In the genomic region with DNA sequence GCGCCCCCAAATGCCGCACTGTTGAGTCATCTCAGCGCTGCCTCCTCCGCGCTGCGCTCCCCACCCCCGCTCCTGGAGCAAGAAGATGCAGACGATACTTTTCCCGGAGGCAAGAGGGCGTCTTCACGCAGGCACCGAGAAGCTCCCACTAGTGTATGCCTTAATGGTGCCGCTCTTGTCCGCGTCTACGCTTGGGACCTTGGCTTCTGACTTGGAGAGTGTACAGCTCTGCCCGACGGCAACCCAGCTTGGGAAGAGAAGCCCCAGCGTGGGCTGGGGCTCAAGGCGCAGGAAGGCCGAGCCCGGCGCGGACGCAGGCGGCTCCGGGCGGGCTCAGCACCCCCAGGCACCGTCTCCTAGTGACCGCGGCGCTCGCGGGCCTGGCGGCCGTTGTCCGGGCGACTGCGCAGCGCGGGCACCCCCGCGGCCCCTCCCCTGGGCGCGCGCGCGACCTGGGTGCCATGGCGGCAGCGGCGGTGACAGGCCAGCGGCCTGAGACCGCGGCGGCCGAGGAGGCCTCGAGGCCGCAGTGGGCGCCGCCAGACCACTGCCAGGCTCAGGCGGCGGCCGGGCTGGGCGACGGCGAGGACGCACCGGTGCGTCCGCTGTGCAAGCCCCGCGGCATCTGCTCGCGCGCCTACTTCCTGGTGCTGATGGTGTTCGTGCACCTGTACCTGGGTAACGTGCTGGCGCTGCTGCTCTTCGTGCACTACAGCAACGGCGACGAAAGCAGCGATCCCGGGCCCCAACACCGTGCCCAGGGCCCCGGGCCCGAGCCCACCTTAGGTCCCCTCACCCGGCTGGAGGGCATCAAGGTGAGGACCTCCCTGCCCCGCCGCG, we compare ENCODE assay signal across 8 cellular contexts. TPM values are rescaled to one million over a fixed set of nuclear protein-coding genes. Genes with fewer than 3 reads are reported as not detected.
A peak's percentile ranks its signal among the peaks of the same experiment; 100 is the strongest.
DNase-seq lines count a peak whose midpoint lies in the region; ATAC-seq lines count a peak whose summit lies in the region.

A gene with protein sequence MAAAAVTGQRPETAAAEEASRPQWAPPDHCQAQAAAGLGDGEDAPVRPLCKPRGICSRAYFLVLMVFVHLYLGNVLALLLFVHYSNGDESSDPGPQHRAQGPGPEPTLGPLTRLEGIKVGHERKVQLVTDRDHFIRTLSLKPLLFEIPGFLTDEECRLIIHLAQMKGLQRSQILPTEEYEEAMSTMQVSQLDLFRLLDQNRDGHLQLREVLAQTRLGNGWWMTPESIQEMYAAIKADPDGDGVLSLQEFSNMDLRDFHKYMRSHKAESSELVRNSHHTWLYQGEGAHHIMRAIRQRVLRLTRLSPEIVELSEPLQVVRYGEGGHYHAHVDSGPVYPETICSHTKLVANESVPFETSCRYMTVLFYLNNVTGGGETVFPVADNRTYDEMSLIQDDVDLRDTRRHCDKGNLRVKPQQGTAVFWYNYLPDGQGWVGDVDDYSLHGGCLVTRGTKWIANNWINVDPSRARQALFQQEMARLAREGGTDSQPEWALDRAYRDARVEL (plus strand): TSS at position 446 of the 840 bp plus-strand sequence. CDS start 16 bp downstream, at position 462.

- H4K8ac ChIP-seq in mesenchymal stem cell (ENCODE audit: low read length), result peak within 1 kb of the TSS; percentile 93

- DNase-seq in NCI-H2196 (lab: John Stamatoyannopoulos, UW; ENCODE audit: unreplicated experiment) (peak; percentile 54), NCI-H2196 treated with DMSO at 0.1 percent for 48 hours (lab: John Stamatoyannopoulos, UW; ENCODE audit: unreplicated experiment) (no peak), NCI-H774 (lab: John Stamatoyannopoulos, UW) (peak; percentile 23), mesenchymal stem cell (no peak)
- peak; percentile 52 to 69 (median 64) for DNase-seq in effector memory CD4-positive, alpha-beta T cell
- DNase-seq in stimulated activated CD8-positive, alpha-beta memory T cell treated with anti-CD3 and anti-CD28 coated beads, Interleukin-12 subunit alpha, Interleukin-12 subunit beta, amount 100 ng/mL, for 1 hour (ENCODE audit: low read depth), result peak; percentile 73

- H3K36me3 ChIP-seq in effector memory CD4-positive, alpha-beta T cell (ENCODE audit: control insufficient read depth, insufficient read depth, low read length), result peaks cover 2% of the 10 kb centered on the region
- H3K36me3 ChIP-seq in mesenchymal stem cell (ENCODE audit: control insufficient read depth in 1 of 2, insufficient read depth in 2 of 2, low read depth in 1 of 2, low read length in 2 of 2), result peaks cover 25 to 26% of the 10 kb centered on the region in 2 experiments

- peak within 1 kb of the TSS; percentile 90 for H3K4me3 ChIP-seq in effector memory CD4-positive, alpha-beta T cell (ENCODE audit: insufficient read depth, low read depth, low read length, poor library complexity, severe bottlenecking)
- peak within 1 kb of the TSS; percentile 87 to 92 for H3K4me3 ChIP-seq in mesenchymal stem cell (ENCODE audit: insufficient read depth in 1 of 2, low read depth in 1 of 2, low read length in 2 of 2)

- no peaks in the 10 kb centered on the region for H3K9me3 ChIP-seq in effector memory CD4-positive, alpha-beta T cell (ENCODE audit: control insufficient read depth, low read length)
- H3K9me3 ChIP-seq in mesenchymal stem cell (ENCODE audit: control insufficient read depth, low read length), result no peaks in the 10 kb centered on the region

- peak within 1 kb of the TSS; percentile 78 to 95 for H3K18ac ChIP-seq in mesenchymal stem cell (ENCODE audit: low read depth in 1 of 2, low read length in 2 of 2)

- peak within 1 kb of the TSS; percentile 97 for H3K4me2 ChIP-seq in mesenchymal stem cell (ENCODE audit: low read length, poor library complexity, severe bottlenecking)

- H3K27me3 ChIP-seq in effector memory CD4-positive, alpha-beta T cell (replicated peaks; ENCODE audit: control insufficient read depth, insufficient read depth, low read length, poor library complexity, severe bottlenecking), result no peaks in the 10 kb centered on the region
- no peaks in the 10 kb centered on the region for H3K27me3 ChIP-seq in mesenchymal stem cell (ENCODE audit: control insufficient read depth in 1 of 2, insufficient read depth in 1 of 2, low read length in 2 of 2)

- H3K27ac ChIP-seq in effector memory CD4-positive, alpha-beta T cell (ENCODE audit: insufficient read depth, low read length, poor library complexity, severe bottlenecking), result peak within 1 kb of the TSS; percentile 80
- H3K27ac ChIP-seq in mesenchymal stem cell (ENCODE audit: low read length, poor library complexity, severe bottlenecking), result peak within 1 kb of the TSS; percentile 95

- H3K9ac ChIP-seq in mesenchymal stem cell (ENCODE audit: low read length), result peak within 1 kb of the TSS; percentile 98

- H2BK5ac ChIP-seq in mesenchymal stem cell (ENCODE audit: low read depth, low read length, poor library complexity, severe bottlenecking), result peak within 1 kb of the TSS; percentile 91

- H2BK120ac ChIP-seq in mesenchymal stem cell (ENCODE audit: low read depth, low read length), result peak within 1 kb of the TSS; percentile 51

- H2BK12ac ChIP-seq in mesenchymal stem cell (ENCODE audit: low read length in 2 of 2), result peak within 1 kb of the TSS; percentile 70 to 82

- WGBS in mesenchymal stem cell, result 2% methylated on average over 59 of the region's 91 CpGs

- H3K79me1 ChIP-seq in mesenchymal stem cell (replicated peaks; ENCODE audit: low read length, poor library complexity, severe bottlenecking), result peaks cover 32% of the 10 kb centered on the region

- peak within 1 kb of the TSS; percentile 96 for H2AFZ ChIP-seq in mesenchymal stem cell (ENCODE audit: low read depth, low read length)

- ATAC-seq in HG03064 (IDR thresholded peaks at IDR 0.05; ENCODE audit: low read depth, unreplicated experiment), result peak; percentile 54

- H3K4me1 ChIP-seq in effector memory CD4-positive, alpha-beta T cell (ENCODE audit: control insufficient read depth, insufficient read depth, low read length, poor library complexity, severe bottlenecking), result peaks cover 20% of the 10 kb centered on the region
- peaks cover 24% of the 10 kb centered on the region for H3K4me1 ChIP-seq in mesenchymal stem cell (ENCODE audit: control insufficient read depth, insufficient read depth, low read depth, low read length)

- POLR2A ChIA-PET in activated CD8-positive, alpha-beta memory T cell treated with anti-CD3 and anti-CD28 coated beads for 36 hours (lab: Charles Lee), result interaction anchor here (0.6 to 3.4 kb wide), 10 partner anchors 10 to 350 kb away, joined by 3 to 35 read pairs (median 3); a partner anchor contains a TSS

- H4K91ac ChIP-seq in mesenchymal stem cell (ENCODE audit: low read length), result peak within 1 kb of the TSS; percentile 90

- CTCF ChIA-PET in activated CD8-positive, alpha-beta memory T cell treated with anti-CD3 and anti-CD28 coated beads for 36 hours (lab: Charles Lee), result interaction anchor here (0.9 to 6.1 kb wide), 7 partner anchors 13 to 425 kb away, joined by 3 to 63 read pairs (median 3); a partner anchor contains a TSS

- H3K23ac ChIP-seq in mesenchymal stem cell (ENCODE audit: low read length in 2 of 2), result peak within 1 kb of the TSS; percentile 52 to 86

- H3K14ac ChIP-seq in mesenchymal stem cell (ENCODE audit: low read length in 2 of 2), result peak within 1 kb of the TSS in 1 of 2 experiments; percentile 82

- H3K4ac ChIP-seq in mesenchymal stem cell (ENCODE audit: low read depth in 1 of 2, low read length in 2 of 2), result peak within 1 kb of the TSS; percentile 46 to 87

- H2BK15ac ChIP-seq in mesenchymal stem cell (ENCODE audit: low read depth, poor library complexity, severe bottlenecking), result peak within 1 kb of the TSS; percentile 78

- H2AK5ac ChIP-seq in mesenchymal stem cell (ENCODE audit: low read length, severe bottlenecking), result peak within 1 kb of the TSS; percentile 93

RNA-seq across cellular contexts. Expression of the gene that starts here (rescaled TPM):
- 10 to 100 TPM; 24.8 to 26.8 TPM for total RNA-seq in activated CD8-positive, alpha-beta memory T cell treated with anti-CD3 and anti-CD28 coated beads for 36 hours
- 19.1 TPM for polyA plus RNA-seq in mesenchymal stem cell (2013, experiment 1 of 2)
- polyA plus RNA-seq in mesenchymal stem cell (2013, experiment 2 of 2), result 19.3 TPM

Comparison
In these comparisons a context has a peak if more than half of its experiments do, and no peak if none do; other contexts are left out.
1. DNase-seq: peak in NCI-H2196 (single experiment), NCI-H774 (single experiment), effector memory CD4-positive, alpha-beta T cell (3 of 3) and stimulated activated CD8-positive, alpha-beta memory T cell treated with anti-CD3 and anti-CD28 coated beads, Interleukin-12 subunit alpha, Interleukin-12 subunit beta, amount 100 ng/mL, for 1 hour (single experiment); none in NCI-H2196 treated with DMSO at 0.1 percent for 48 hours (single experiment) and mesenchymal stem cell (single experiment).